16 cellular contexts compared by ENCODE assay signal in genomic region chr15:53833134-53833624, GRCh38.
DNase-seq lines count a peak whose midpoint lies in the region; ATAC-seq, FAIRE-seq and TF ChIP-seq lines count a peak whose summit lies in the region.
"Had no signal": no experiment of that assay in that cellular context is flagged by ENCODE, and none has a peak within 500 bp of the region (broad histone marks: within the 10 kb centered on the region; RNA-seq: fewer than 3 reads in every experiment).

No MANE protein-coding gene starts in this region.

- H2BK12ac ChIP-seq in H1 (ENCODE audit: low read depth, low read length) = no peak overlapping the region

- no peaks in the 10 kb centered on the region for H3K9me3 ChIP-seq in A673 (ENCODE audit: low read depth, low read length, poor library complexity, severe bottlenecking)
- peaks cover 0 to under 1% of the 10 kb centered on the region in 2 experiments; a peak in 1 of 4 replicates for H3K9me3 ChIP-seq in H1 (ENCODE audit: insufficient read depth in 2 of 2, low read depth in 1 of 2, low read length in 1 of 2)
- H3K9me3 ChIP-seq in effector memory CD4-positive, alpha-beta T cell (ENCODE audit: control insufficient read depth, low read length) = no peaks in the 10 kb centered on the region
- no peaks in the 10 kb centered on the region for H3K9me3 ChIP-seq in ovary
- H3K9me3 ChIP-seq: BLaER1, tibial nerve had no signal

- H2AFZ ChIP-seq in H1 (ENCODE audit: low read length) = no peak overlapping the region

- BruUV-seq in A673 (replicated peaks; lab: Mats Ljungman, UMichigan) = no TSS peak

- H2AK5ac ChIP-seq in H1 (ENCODE audit: low read depth, low read length) = no peak overlapping the region

- no peak overlapping the region for H3K4me3 ChIP-seq in A673 (ENCODE audit: low read depth, low read length, poor library complexity, severe bottlenecking)
- H3K4me3 ChIP-seq in H1 (ENCODE audit: extremely low read depth in 1 of 4, insufficient read depth in 2 of 4, low read depth in 3 of 4, low read length in 4 of 4) = no peak overlapping the region
- no peak overlapping the region for H3K4me3 ChIP-seq in effector memory CD4-positive, alpha-beta T cell (ENCODE audit: insufficient read depth, low read depth, low read length, poor library complexity, severe bottlenecking)
- no peak overlapping the region for H3K4me3 ChIP-seq in ovary
- H3K4me3 ChIP-seq: BLaER1, tibial nerve had no signal

- no peaks in the 10 kb centered on the region for H3K79me1 ChIP-seq in H1 (ENCODE audit: low read depth, low read length)

- no peak for FAIRE-seq in H1 (lab: Jason Lieb, UNC)
- FAIRE-seq: GM19239 had no signal

- ATAC-seq in activated CD4-positive, CD25-positive, alpha-beta regulatory T cell treated with anti-CD3 and anti-CD28 coated beads, Interleukin-2, amount 50 U/mL, for 24 hours = no peak
- ATAC-seq in GM18858 (IDR thresholded peaks at IDR 0.05; ENCODE audit: unreplicated experiment) = no peak

- H3K27ac ChIP-seq in A673 (ENCODE audit: low read depth, low read length, poor library complexity, severe bottlenecking) (no peak overlapping the region), H1 (ENCODE audit: low read depth, low read length) (no peak overlapping the region), ovary (no peak overlapping the region)
- H3K27ac ChIP-seq in effector memory CD4-positive, alpha-beta T cell (ENCODE audit: insufficient read depth, low read length, poor library complexity, severe bottlenecking) = no peak overlapping the region
- H3K27ac ChIP-seq: BLaER1 had no signal

- CTCF ChIA-PET in A673 (lab: Charles Lee) (no interaction called here), H1 (lab: Charles Lee; ENCODE audit: partially characterized antibody) (interaction anchor here (0.7 to 1.3 kb wide), 2 partner anchors 9 to 36 kb away, joined by 3 to 4 read pairs; no protein-coding TSS in a partner anchor)

- WGBS in H1 (ENCODE audit: extremely low coverage in 1 of 2, insufficient coverage in 1 of 2, insufficient read length in 1 of 2, insufficient replicate concordance in 2 of 2, low coverage in 1 of 2, low lambda C conversion rate in 2 of 2, missing lambda C conversion rate in 1 of 2), 2 experiments = 84% methylated on average over 4 of the region's 4 CpGs; no CpG with 5 or more reads in 1 of the 2 experiments
- WGBS in ovary, 3 donors = 11 to 19% (median 14%) methylated on average over 4 of the region's 4 CpGs

- TF ChIP-seq EP300 in H1 (IDR thresholded peaks at IDR 0.05; ENCODE audit: borderline replicate concordance in 1 of 2, low read depth in 2 of 2, low read length in 2 of 2) (no peak), ovary (IDR thresholded peaks at IDR 0.05) (no peak)

- no peaks in the 10 kb centered on the region for H3K79me2 ChIP-seq in H1 (ENCODE audit: control insufficient read depth in 1 of 2, insufficient read depth in 2 of 2, low read length in 2 of 2)

- H3K27ac Mint-ChIP-seq in mesothelial cell of epicardium = peak overlapping the region; percentile 90

- H2BK120ac ChIP-seq in H1 (replicated peaks; ENCODE audit: low read depth, low read length) = no peak overlapping the region

- 0 out of 2 replicates have a peak, but pooled peaks cover 1% of the 10 kb centered on the region for H3K23me2 ChIP-seq in H1 (ENCODE audit: low read depth, low read length)

- no peaks in the 10 kb centered on the region for H3K27me3 Mint-ChIP-seq in mesothelial cell of epicardium (ENCODE audit: low read depth)

- H4K5ac ChIP-seq in H1 (ENCODE audit: insufficient read length, low read depth, low read length) = no peak overlapping the region

- H3K4me1 Mint-ChIP-seq in mesothelial cell of epicardium = peaks cover 81% of the 10 kb centered on the region

- H3K36me3 ChIP-seq in A673 (ENCODE audit: insufficient read depth, low read length, poor library complexity, severe bottlenecking) (no peaks in the 10 kb centered on the region), H1 (ENCODE audit: control insufficient read depth in 2 of 4, insufficient read depth in 4 of 4, low read length in 3 of 4) (no peaks in the 10 kb centered on the region), ovary (no peaks in the 10 kb centered on the region)
- no peaks in the 10 kb centered on the region for H3K36me3 ChIP-seq in effector memory CD4-positive, alpha-beta T cell (ENCODE audit: control insufficient read depth, insufficient read depth, low read length)
- H3K36me3 ChIP-seq: BLaER1, tibial nerve had no signal

- no peaks in the 10 kb centered on the region for H3K36me3 Mint-ChIP-seq in mesothelial cell of epicardium

- no peak overlapping the region for H3K23ac ChIP-seq in H1 (ENCODE audit: insufficient read length)

- TF ChIP-seq RAD21 in H1 (IDR thresholded peaks at IDR 0.05 in 1 of 2, conservative IDR thresholded peaks at IDR 0.05 in 1 of 2; ENCODE audit: low read depth in 2 of 2, low read length in 2 of 2) = no peak

- no peak overlapping the region for H3K14ac ChIP-seq in H1 (ENCODE audit: insufficient read length)

- H3K4me3 Mint-ChIP-seq in mesothelial cell of epicardium = peak overlapping the region; percentile 11

- H2BK5ac ChIP-seq in H1 (ENCODE audit: low read depth, low read length) = no peak overlapping the region

- H3K9ac ChIP-seq in H1 (replicated peaks in 1 of 4; ENCODE audit: extremely low read depth in 1 of 4, low read depth in 3 of 4, low read length in 3 of 4) = no peak overlapping the region
- H3K9ac ChIP-seq: BLaER1 had no signal

- H3K56ac ChIP-seq in H1 (replicated peaks; ENCODE audit: insufficient read length, low read depth, low read length) = no peak overlapping the region

- H3K18ac ChIP-seq in H1 (ENCODE audit: extremely low read depth, low read length) = no peak overlapping the region

- H3K4ac ChIP-seq in H1 (replicated peaks; ENCODE audit: insufficient read length, low read depth, low read length) = no peak overlapping the region

- no peak overlapping the region for H4K91ac ChIP-seq in H1 (replicated peaks; ENCODE audit: insufficient read length, low read length)

- peaks cover 3% of the 10 kb centered on the region for H3K9me3 Mint-ChIP-seq in mesothelial cell of epicardium

- DNase-seq in A673 (ENCODE audit: low spot score) (peak; percentile 1), NCI-H1092 (lab: John Stamatoyannopoulos, UW) (peak; percentile 7), H1 (ENCODE audit: low read depth in 1 of 2, low spot score in 2 of 2) (no peak), mesothelial cell of epicardium (ENCODE audit: low spot score in 2 of 2, unreplicated experiment in 2 of 2) (no peak), ovary (no peak)
- no peak for DNase-seq in effector memory CD4-positive, alpha-beta T cell
- DNase-seq: activated CD4-positive, alpha-beta T cell treated with anti-CD3 and anti-CD28 coated beads for 1 hour; activated effector memory CD4-positive, alpha-beta T cell treated with Interleukin-2 at 50 U/mL for 16 hours; effector CD4-positive, alpha-beta T cell; NCI-H1436 treated with DMSO at 0.1 percent for 48 hours; stimulated activated CD4-positive, alpha-beta T cell treated with anti-CD3 and anti-CD28 coated beads, Interleukin-4, amount 100 ng/mL, for 24 hours had no signal

- H2BK15ac ChIP-seq in H1 (ENCODE audit: low read length) = no peak overlapping the region

- no peak overlapping the region for H4K8ac ChIP-seq in H1 (ENCODE audit: extremely low read depth, insufficient read depth, low read length)

- TF ChIP-seq POLR2A in H1 (IDR thresholded peaks at IDR 0.05; ENCODE audit: control extremely low read depth in 1 of 2, low read depth in 2 of 2, low read length in 2 of 2) = no peak
- TF ChIP-seq POLR2A in ovary (IDR thresholded peaks at IDR 0.05) = no peak

- H3K27me3 ChIP-seq in A673 (replicated peaks; ENCODE audit: insufficient read depth, low read depth, low read length, poor library complexity) (no peaks in the 10 kb centered on the region), H1 (replicated peaks in 1 of 4; ENCODE audit: control insufficient read depth in 3 of 4, extremely low read depth in 1 of 4, insufficient read depth in 3 of 4, low read length in 3 of 4) (no peaks in the 10 kb centered on the region), ovary (no peaks in the 10 kb centered on the region)
- no peaks in the 10 kb centered on the region for H3K27me3 ChIP-seq in effector memory CD4-positive, alpha-beta T cell (replicated peaks; ENCODE audit: control insufficient read depth, insufficient read depth, low read length, poor library complexity, severe bottlenecking)
- H3K27me3 ChIP-seq: BLaER1, tibial nerve had no signal

- POLR2A ChIA-PET in A673 (lab: Charles Lee; ENCODE audit: low non-redundant PET) (no interaction called here), H1 (lab: Charles Lee; ENCODE audit: partially characterized antibody) (no interaction called here)

- TF ChIP-seq CTCF in A673 (conservative IDR thresholded peaks at IDR 0.05; ENCODE audit: low read depth, low read length) = no peak
- TF ChIP-seq CTCF in H1 (IDR thresholded peaks at IDR 0.05; ENCODE audit: control extremely low read depth in 1 of 3, insufficient read depth in 1 of 3, low read depth in 1 of 3, low read length in 3 of 3) = no peak
- no peak for TF ChIP-seq CTCF in mesothelial cell of epicardium (IDR thresholded peaks at IDR 0.05; ENCODE audit: unreplicated experiment)
- TF ChIP-seq CTCF in ovary (IDR thresholded peaks at IDR 0.05) = no peak

- intact Hi-C loops in A673 (cut with micrococcal nuclease; ENCODE audit: unreplicated experiment) (no loop called here), ovary (cut with DNase I) (no loop called here)

- H2BK20ac ChIP-seq in H1 (ENCODE audit: low read length) = peak overlapping the region; percentile 52; the same call in 1 of the 2 replicates

- H3K4me2 ChIP-seq in H1 (ENCODE audit: insufficient read depth in 1 of 2, low read depth in 2 of 2, low read length in 2 of 2) = no peak overlapping the region; a peak in 1 of 4 replicates
- H3K4me2 ChIP-seq: BLaER1 had no signal

- H3K4me1 ChIP-seq in A673 (ENCODE audit: insufficient read depth, low read length, poor library complexity, severe bottlenecking) (no peaks in the 10 kb centered on the region), H1 (replicated peaks in 1 of 4; ENCODE audit: control insufficient read depth in 3 of 4, insufficient read depth in 4 of 4, low read length in 3 of 4) (peaks cover 0 to 5% (median 1%) of the 10 kb centered on the region in 4 experiments; a peak in 2 of 7 replicates), ovary (ENCODE audit: insufficient read depth) (no peaks in the 10 kb centered on the region)
- no peaks in the 10 kb centered on the region for H3K4me1 ChIP-seq in effector memory CD4-positive, alpha-beta T cell (ENCODE audit: control insufficient read depth, insufficient read depth, low read length, poor library complexity, severe bottlenecking)
- H3K4me1 ChIP-seq: BLaER1 had no signal

- no peaks in the 10 kb centered on the region for H4K20me1 ChIP-seq in H1 (replicated peaks in 1 of 2; ENCODE audit: control insufficient read depth in 1 of 2, insufficient read depth in 2 of 2, low read length in 2 of 2)
- H4K20me1 ChIP-seq: BLaER1 had no signal

TF ChIP-seq in H1, 55 proteins besides CTCF, POLR2A, EP300 and RAD21 (continues in another document):
- TF ChIP-seq POLR2AphosphoS5 (IDR thresholded peaks at IDR 0.05; ENCODE audit: low read depth, low read length) (no peak), NANOG (IDR thresholded peaks at IDR 0.05; ENCODE audit: insufficient read depth, low read depth, low read length, poor library complexity, severe bottlenecking) (no peak), HDAC6 (IDR thresholded peaks at IDR 0.05; ENCODE audit: low read depth, low read length) (no peak), SIN3A (conservative IDR thresholded peaks at IDR 0.05 in 1 of 2, IDR thresholded peaks at IDR 0.05 in 1 of 2; ENCODE audit: low read depth in 1 of 2, low read length in 2 of 2) (no peak)

Comparison
In these comparisons a context has a peak if more than half of its experiments do, and no peak if none do; other contexts are left out.
1. DNase-seq: peak in A673 (single experiment) and NCI-H1092 (single experiment); none in H1 (0 of 2), mesothelial cell of epicardium (0 of 2), effector memory CD4-positive, alpha-beta T cell (0 of 3) and ovary (0 of 5).